18 cellular contexts compared by ENCODE assay signal in genomic region chr5:35198681-35199080, GRCh38. TPM values are rescaled to one million over a fixed set of nuclear protein-coding genes. Genes with fewer than 3 reads are reported as not detected.
DNase-seq lines count a peak whose midpoint lies in the region; ATAC-seq and TF ChIP-seq lines count a peak whose summit lies in the region.
"Had no signal": no experiment of that assay in that cellular context is flagged by ENCODE, and none has a peak within 500 bp of the region (broad histone marks: within the 10 kb centered on the region; RNA-seq: fewer than 3 reads in every experiment).

No MANE protein-coding gene starts in this region.

- peaks cover 9 to 14% of the 10 kb centered on the region in 2 donors for H3K4me1 ChIP-seq in thyroid gland
- H3K4me1 ChIP-seq: prostate gland had no signal

- H3K27ac ChIP-seq in thyroid gland: no peak overlapping the region
- H3K27ac ChIP-seq: epithelial cell of prostate, prostate gland had no signal

- H3K27me3 Mint-ChIP-seq in brain: peaks cover 9% of the 10 kb centered on the region
- H3K27me3 Mint-ChIP-seq: stimulated activated memory B cell treated with anti-CD40 and anti-IgM and Interleukin-4, amounts not matched to agents 10 μg/mL and 1 μg/mL and 100 μg/mL, for 72 hours had no signal

- ATAC-seq in left lobe of liver (peak; percentile 11), GM19397 (IDR thresholded peaks at IDR 0.05; ENCODE audit: unreplicated experiment) (no peak)
- ATAC-seq: activated CD8-positive, alpha-beta memory T cell treated with anti-CD3 and anti-CD28 coated beads, Interleukin-2, amount 10 ng/mL, durations not matched to agents 7 days and 5 days; stimulated activated memory B cell treated with anti-CD40 and anti-IgM and Interleukin-4, amounts not matched to agents 10 μg/mL and 1 μg/mL and 100 μg/mL, for 72 hours had no signal

- no peaks in the 10 kb centered on the region for H3K36me3 ChIP-seq in thyroid gland
- H3K36me3 ChIP-seq: prostate gland had no signal

- no peaks in the 10 kb centered on the region for H3K27me3 ChIP-seq in thyroid gland

- TF ChIP-seq CTCF in brain (conservative IDR thresholded peaks at IDR 0.05): no peak
- no peak for TF ChIP-seq CTCF in thyroid gland (IDR thresholded peaks at IDR 0.05)

- WGBS in thyroid gland, 2 donors: 32 to 49% methylated on average over 4 of the region's 4 CpGs

- TF ChIP-seq POLR2A in thyroid gland (IDR thresholded peaks at IDR 0.05): no peak

- H3K36me3 Mint-ChIP-seq in brain: no peaks in the 10 kb centered on the region
- H3K36me3 Mint-ChIP-seq: activated CD8-positive, alpha-beta memory T cell treated with anti-CD3 and anti-CD28 coated beads, Interleukin-2, amount 10 ng/mL, durations not matched to agents 7 days and 5 days; CD4-positive, alpha-beta memory T cell; memory B cell; stimulated activated memory B cell treated with anti-CD40 and anti-IgM and Interleukin-4, amounts not matched to agents 10 μg/mL and 1 μg/mL and 100 μg/mL, for 72 hours had no signal

- H3K4me3 Mint-ChIP-seq in brain: peak overlapping the region in 3 of 5 experiments; percentile 1 to 59 (median 43)
- H3K4me3 Mint-ChIP-seq: activated CD8-positive, alpha-beta memory T cell treated with anti-CD3 and anti-CD28 coated beads, Interleukin-2, amount 10 ng/mL, durations not matched to agents 7 days and 5 days; CD4-positive, alpha-beta memory T cell; memory B cell; stimulated activated memory B cell treated with anti-CD40 and anti-IgM and Interleukin-4, amounts not matched to agents 10 μg/mL and 1 μg/mL and 100 μg/mL, for 72 hours had no signal

- intact Hi-C loops in thyroid gland (cut with DNase I): no loop called here

- H3K27ac Mint-ChIP-seq in brain: peak overlapping the region in 3 of 5 experiments; percentile 38 to 88 (median 69)
- H3K27ac Mint-ChIP-seq: activated CD8-positive, alpha-beta memory T cell treated with anti-CD3 and anti-CD28 coated beads, Interleukin-2, amount 10 ng/mL, durations not matched to agents 7 days and 5 days; CD4-positive, alpha-beta memory T cell; memory B cell; stimulated activated memory B cell treated with anti-CD40 and anti-IgM and Interleukin-4, amounts not matched to agents 10 μg/mL and 1 μg/mL and 100 μg/mL, for 72 hours had no signal

- peaks cover 41% of the 10 kb centered on the region for H3K4me1 Mint-ChIP-seq in brain
- H3K4me1 Mint-ChIP-seq: activated CD8-positive, alpha-beta memory T cell treated with anti-CD3 and anti-CD28 coated beads, Interleukin-2, amount 10 ng/mL, durations not matched to agents 7 days and 5 days had no signal

- H3K4me3 ChIP-seq in thyroid gland (replicated peaks in 1 of 3): no peak overlapping the region
- H3K4me3 ChIP-seq: prostate gland had no signal

- H3K9me3 Mint-ChIP-seq in brain: no peaks in the 10 kb centered on the region
- H3K9me3 Mint-ChIP-seq: CD4-positive, alpha-beta memory T cell; memory B cell; stimulated activated memory B cell treated with anti-CD40 and anti-IgM and Interleukin-4, amounts not matched to agents 10 μg/mL and 1 μg/mL and 100 μg/mL, for 72 hours had no signal

- no peaks in the 10 kb centered on the region for H3K9me3 ChIP-seq in thyroid gland
- H3K9me3 ChIP-seq: prostate gland had no signal

- DNase-seq in H4 (ENCODE audit: low spot score) (peak; percentile 31), left lobe of liver (ENCODE audit: low spot score) (no peak), smooth muscle cell of the brain vasculature (ENCODE audit: low read depth, low spot score) (peak; percentile 24), thyroid gland (no peak), mesenteric fat pad (ENCODE audit: low spot score) (no peak)
- DNase-seq: activated CD8-positive, alpha-beta memory T cell treated with anti-CD3 and anti-CD28 coated beads, Interleukin-2, amount 10 ng/mL, durations not matched to agents 7 days and 5 days; activated naive CD4-positive, alpha-beta T cell treated with Interleukin-2 at 50 U/mL for 16 hours; CD4-positive, alpha-beta memory T cell; central memory CD4-positive, alpha-beta T cell; H7; stimulated activated CD4-positive, alpha-beta T cell treated with anti-CD3 and anti-CD28 coated beads, Interleukin-4, amount 100 ng/mL, for 4 hours had no signal

RNA-seq across cellular contexts. Expression of gene PRLR, which starts 31.6 kb away (rescaled TPM):
- total RNA-seq in H4 (2014; rRNA removed; shearing (Covaris generic)): 0.12 and 1.1 TPM in 2 replicates
- 0.07 TPM for polyA plus RNA-seq in brain (ENCODE audit: insufficient read depth, low read depth, low replicate concordance)
- total RNA-seq in left lobe of liver (11.9 TPM), thyroid gland (1 to 10 TPM in 1 of 4 donors, under 1 TPM in 2, not detected in 1; 0.20 to 1.7 (median 0.22) TPM), mesenteric fat pad (2.4 TPM)
- total RNA-seq: CD4-positive, alpha-beta memory T cell; G401 had no signal
- polyA plus RNA-seq: CD4-positive, alpha-beta memory T cell had no signal

Comparison
In these comparisons a context has a peak if more than half of its experiments do, and no peak if none do; other contexts are left out.
1. DNase-seq: peak in H4 (single experiment) and smooth muscle cell of the brain vasculature (single experiment); none in left lobe of liver (single experiment), thyroid gland (0 of 2) and mesenteric fat pad (single experiment).